10 cellular contexts compared by ENCODE assay signal in the genomic region with DNA sequence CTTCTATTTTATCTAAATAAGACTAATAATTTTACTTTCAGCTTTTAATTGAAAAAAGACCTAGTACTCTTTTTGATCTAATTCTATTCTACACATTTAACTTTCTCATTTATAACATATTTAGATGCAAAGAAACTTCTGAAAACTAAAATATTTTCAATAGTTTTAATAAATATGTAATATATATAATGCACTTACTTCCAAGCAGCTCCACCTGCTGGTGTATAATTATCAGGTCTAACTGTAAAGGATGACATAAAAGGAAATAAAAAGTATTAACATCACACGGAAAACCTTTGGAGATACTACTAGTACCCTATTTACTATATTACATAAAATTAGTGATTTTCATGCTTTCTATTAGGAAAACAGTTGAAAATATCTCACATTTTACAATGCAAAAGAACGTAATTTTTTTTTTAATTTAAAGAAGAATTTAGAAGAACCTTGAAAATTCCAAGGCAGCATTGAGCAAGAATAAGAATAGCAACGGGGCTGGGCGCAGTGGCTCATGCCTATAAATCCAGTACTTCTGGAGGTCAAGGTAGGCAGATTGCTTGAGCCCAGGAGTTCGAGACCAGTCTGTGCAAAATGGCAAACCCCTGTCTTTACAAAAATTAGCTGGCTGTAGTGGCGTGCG. TPM values are rescaled to one million over a fixed set of nuclear protein-coding genes. Genes with fewer than 3 reads are reported as not detected.
DNase-seq lines count a peak whose midpoint lies in the region; ATAC-seq and TF ChIP-seq lines count a peak whose summit lies in the region.
"Had no signal": no experiment of that assay in that cellular context is flagged by ENCODE, and none has a peak within 500 bp of the region (broad histone marks: within the 10 kb centered on the region; RNA-seq: fewer than 3 reads in every experiment).

No MANE protein-coding gene starts in this region.

- peaks cover 22% of the 10 kb centered on the region for H3K27me3 Mint-ChIP-seq in activated CD8-positive, alpha-beta memory T cell treated with anti-CD3 and anti-CD28 coated beads, Interleukin-2, amount 10 ng/mL, durations not matched to agents 7 days and 5 days

- no peak for TF ChIP-seq POLR2A in transverse colon (IDR thresholded peaks at IDR 0.05)

- TF ChIP-seq CTCF in OCI-LY3 (IDR thresholded peaks at IDR 0.05; ENCODE audit: low read depth, low read length): peak; percentile 27
- peak; percentile 47 for TF ChIP-seq CTCF in epithelial cell of esophagus (IDR thresholded peaks at IDR 0.05; ENCODE audit: insufficient read depth, low read depth, low read length, missing control alignments)
- peak in 3 of 5 experiments; percentile 17 to 31 (median 31) for TF ChIP-seq CTCF in transverse colon (IDR thresholded peaks at IDR 0.05)

- no peaks in the 10 kb centered on the region for H3K9me3 Mint-ChIP-seq in activated CD8-positive, alpha-beta memory T cell treated with anti-CD3 and anti-CD28 coated beads, Interleukin-2, amount 10 ng/mL, durations not matched to agents 7 days and 5 days (ENCODE audit: low read depth)
- H3K9me3 Mint-ChIP-seq: activated T-cell treated with anti-CD3 and anti-CD28 coated beads, Interleukin-2, amount 50 U/mL, for 72 hours had no signal

- in situ Hi-C loops in transverse colon (cut with MboI; ENCODE audit: low pct_ligation_motif_present in 1 of 4, low pct_unique_long_range_greater_than_20kb in 1 of 4, low sequenced_read_pairs in 3 of 4): loop anchor here (25.0 kb wide), 3 partner anchors 258 to 533 kb away; no protein-coding TSS in a partner anchor

- 65 to 69% methylated on average over 7 of the region's 7 CpGs for WGBS in transverse colon (ENCODE audit: low coverage in 1 of 2), 2 donors

- H3K4me3 ChIP-seq in OCI-LY3 (ENCODE audit: low read length) (no peak overlapping the region), epithelial cell of esophagus (ENCODE audit: low read length) (no peak overlapping the region), transverse colon (no peak overlapping the region)

- H3K9me3 ChIP-seq in OCI-LY3 (ENCODE audit: insufficient read depth, low read length) (no peaks in the 10 kb centered on the region), transverse colon (no peaks in the 10 kb centered on the region)

- H3K79me2 ChIP-seq in OCI-LY3 (ENCODE audit: low read length): no peaks in the 10 kb centered on the region

- no peak for TF ChIP-seq EP300 in transverse colon (IDR thresholded peaks at IDR 0.05; ENCODE audit: low read depth)

- peak overlapping the region; percentile 60 for H2AFZ ChIP-seq in OCI-LY3 (ENCODE audit: low read depth, low read length)

- peak overlapping the region; percentile 27 for H3K4me2 ChIP-seq in OCI-LY3 (ENCODE audit: low read length)

- no peak for DNase-seq in activated CD8-positive, alpha-beta memory T cell treated with anti-CD3 and anti-CD28 coated beads, Interleukin-2, amount 10 ng/mL, durations not matched to agents 7 days and 5 days
- no peak for DNase-seq in activated CD8-positive, alpha-beta memory T cell treated with anti-CD3 and anti-CD28 coated beads, Interleukin-2, amount 50 U/mL, for 48 hours
- peak; percentile 42 for DNase-seq in epithelial cell of esophagus (ENCODE audit: low read depth)
- no peak for DNase-seq in transverse colon
- no peak for DNase-seq in LoVo (ENCODE audit: low spot score)
- no peak for DNase-seq in activated CD4-positive, CD25-positive, alpha-beta regulatory T cell (lab: John Stamatoyannopoulos, UW)
- DNase-seq in cerebellar nuclear complex (lab: John Stamatoyannopoulos, UW): no peak
- DNase-seq: activated T-cell treated with anti-CD3 and anti-CD28 coated beads, Interleukin-2, amount 50 U/mL, for 72 hours; stimulated activated CD4-positive, alpha-beta T cell treated with anti-CD3 and anti-CD28 coated beads, Interleukin-4, amount 100 ng/mL, for 4 hours had no signal

- H3K4me3 Mint-ChIP-seq in activated CD8-positive, alpha-beta memory T cell treated with anti-CD3 and anti-CD28 coated beads, Interleukin-2, amount 10 ng/mL, durations not matched to agents 7 days and 5 days: no peak overlapping the region
- H3K4me3 Mint-ChIP-seq: activated T-cell treated with anti-CD3 and anti-CD28 coated beads, Interleukin-2, amount 50 U/mL, for 72 hours had no signal

- ATAC-seq in activated CD8-positive, alpha-beta memory T cell treated with anti-CD3 and anti-CD28 coated beads, Interleukin-2, amount 10 ng/mL, durations not matched to agents 7 days and 5 days: peak; percentile 42
- ATAC-seq: activated T-cell treated with anti-CD3 and anti-CD28 coated beads, Interleukin-2, amount 50 U/mL, for 72 hours had no signal

- H3K27me3 ChIP-seq in OCI-LY3 (ENCODE audit: low read depth, low read length): no peaks in the 10 kb centered on the region
- H3K27me3 ChIP-seq in transverse colon: no peaks in the 10 kb centered on the region

- H3K9ac ChIP-seq in OCI-LY3 (ENCODE audit: low read length): no peak overlapping the region

- CTCF ChIA-PET in activated CD8-positive, alpha-beta memory T cell treated with anti-CD3 and anti-CD28 coated beads, Interleukin-2, amount 10 ng/mL, durations not matched to agents 7 days and 5 days (lab: Charles Lee): interaction anchor here (0.9 to 1.7 kb wide), 5 partner anchors 14 to 529 kb away, joined by 3 to 8 read pairs (median 4); no protein-coding TSS in a partner anchor

- no peaks in the 10 kb centered on the region for H4K20me1 ChIP-seq in OCI-LY3 (ENCODE audit: insufficient read depth, low read length)

- H3K27ac ChIP-seq in OCI-LY3 (ENCODE audit: low read length): no peak overlapping the region
- H3K27ac ChIP-seq in transverse colon: no peak overlapping the region

- H3K4me1 ChIP-seq in OCI-LY3 (ENCODE audit: low read length) (no peaks in the 10 kb centered on the region), transverse colon (no peaks in the 10 kb centered on the region)

- no peaks in the 10 kb centered on the region for H3K36me3 Mint-ChIP-seq in activated CD8-positive, alpha-beta memory T cell treated with anti-CD3 and anti-CD28 coated beads, Interleukin-2, amount 10 ng/mL, durations not matched to agents 7 days and 5 days

- H3K27ac Mint-ChIP-seq in activated CD8-positive, alpha-beta memory T cell treated with anti-CD3 and anti-CD28 coated beads, Interleukin-2, amount 10 ng/mL, durations not matched to agents 7 days and 5 days: no peak overlapping the region
- H3K27ac Mint-ChIP-seq: activated T-cell treated with anti-CD3 and anti-CD28 coated beads, Interleukin-2, amount 50 U/mL, for 72 hours had no signal

- H3K36me3 ChIP-seq in OCI-LY3 (replicated peaks; ENCODE audit: low read depth, low read length) (no peaks in the 10 kb centered on the region), transverse colon (no peaks in the 10 kb centered on the region)

- no peaks in the 10 kb centered on the region for H3K4me1 Mint-ChIP-seq in activated CD8-positive, alpha-beta memory T cell treated with anti-CD3 and anti-CD28 coated beads, Interleukin-2, amount 10 ng/mL, durations not matched to agents 7 days and 5 days

- intact Hi-C loops in transverse colon (cut with DNase I; ENCODE audit: low total_unique reads): no loop called here

RNA-seq across cellular contexts. Expression of a gene that starts 10.2 kb away (rescaled TPM):
- not detected for total RNA-seq in activated CD8-positive, alpha-beta memory T cell treated with anti-CD3 and anti-CD28 coated beads, Interleukin-2, amount 10 ng/mL, durations not matched to agents 7 days and 5 days
- not detected for total RNA-seq in transverse colon
- total RNA-seq: activated T-cell treated with anti-CD3 and anti-CD28 coated beads, Interleukin-2, amount 50 U/mL, for 72 hours had no signal

RNA-seq across cellular contexts. Expression of a gene that starts 50.6 kb away (rescaled TPM):
- 100 to 1,000 TPM; 157 to 257 TPM for total RNA-seq in activated CD8-positive, alpha-beta memory T cell treated with anti-CD3 and anti-CD28 coated beads, Interleukin-2, amount 10 ng/mL, durations not matched to agents 7 days and 5 days
- 100 to 1,000 TPM; 101 to 333 (median 214) TPM for total RNA-seq in transverse colon
